25 cellular contexts compared by ENCODE assay signal in genomic region chr3:122700193-122700592, GRCh38.
"Had no signal": no experiment of that assay in that cellular context is flagged by ENCODE, and none has a peak within 500 bp of the region (broad histone marks: within the 10 kb centered on the region; RNA-seq: fewer than 3 reads in every experiment).

No MANE protein-coding gene starts in this region.

- DNase-seq: activated CD4-positive, alpha-beta T cell treated with anti-CD3 and anti-CD28 coated beads for 48 hours; activated CD4-positive, alpha-beta T cell treated with anti-CD3 and anti-CD28 coated beads, Interleukin-2, amount 50 U/mL, for 48 hours; activated naive CD4-positive, alpha-beta T cell treated with Interleukin-2 at 50 U/mL for 16 hours; activated naive CD8-positive, alpha-beta T cell treated with anti-CD3 and anti-CD28 coated beads, Interleukin-2, amount 10 ng/mL, durations not matched to agents 7 days and 5 days; activated T-cell treated with anti-CD3 and anti-CD28 coated beads, Interleukin-2, amount 50 U/mL, for 4 hours; amniotic stem cell; caudate nucleus; esophagus squamous epithelium; islet precursor cell; left cardiac atrium; left ventricle myocardium superior; mammary epithelial cell; midbrain; natural killer cell; stimulated activated CD4-positive, alpha-beta T cell treated with anti-CD3 and anti-CD28 coated beads, Interleukin-15, amount 100 ng/mL, for 24 hours; stimulated activated CD4-positive, alpha-beta T cell treated with anti-CD3 and anti-CD28 coated beads, Interleukin-2, amount 100 ng/mL, for 24 hours; stimulated activated naive CD8-positive, alpha-beta T cell treated with anti-CD3 and anti-CD28 coated beads, Interleukin-15, Interleukin-2, amounts not matched to agents 100 U/mL and 50 U/mL, for 24 hours; T-cell; testis; transverse colon had no signal

- H3K27ac Mint-ChIP-seq: dendritic cell treated with granulocyte-macrophage colony-stimulating factor and Interleukin-4, amounts not matched to agents 40 ng/mL and 50 ng/mL, for 4 days; T-cell had no signal

- H3K4me3 Mint-ChIP-seq: activated naive CD8-positive, alpha-beta T cell treated with anti-CD3 and anti-CD28 coated beads, Interleukin-2, amount 10 ng/mL, durations not matched to agents 7 days and 5 days; activated T-cell treated with anti-CD3 and anti-CD28 coated beads, Interleukin-2, amount 50 U/mL, for 4 hours; dendritic cell treated with granulocyte-macrophage colony-stimulating factor and Interleukin-4, amounts not matched to agents 40 ng/mL and 50 ng/mL, for 4 days; natural killer cell; T-cell had no signal

- H3K9me3 Mint-ChIP-seq: activated naive CD8-positive, alpha-beta T cell treated with anti-CD3 and anti-CD28 coated beads, Interleukin-2, amount 10 ng/mL, durations not matched to agents 7 days and 5 days; activated T-cell treated with anti-CD3 and anti-CD28 coated beads, Interleukin-2, amount 50 U/mL, for 4 hours; dendritic cell treated with granulocyte-macrophage colony-stimulating factor and Interleukin-4, amounts not matched to agents 40 ng/mL and 50 ng/mL, for 4 days; natural killer cell; T-cell had no signal

- H3K9me3 ChIP-seq: esophagus squamous epithelium, right atrium auricular region, testis, transverse colon had no signal

- FAIRE-seq: astrocyte, frontal cortex had no signal

- H3K27ac ChIP-seq: epithelial cell of prostate, esophagus squamous epithelium, right atrium auricular region, testis, transverse colon had no signal

- ATAC-seq: activated T-cell treated with anti-CD3 and anti-CD28 coated beads, Interleukin-2, amount 50 U/mL, for 4 hours; left cardiac atrium; left ventricle myocardium superior; natural killer cell; stimulated activated naive CD8-positive, alpha-beta T cell treated with anti-CD3 and anti-CD28 coated beads, Interleukin-15, Interleukin-2, amounts not matched to agents 100 U/mL and 50 U/mL, for 24 hours; T-cell had no signal

- H3K27me3 Mint-ChIP-seq: activated naive CD8-positive, alpha-beta T cell treated with anti-CD3 and anti-CD28 coated beads, Interleukin-2, amount 10 ng/mL, durations not matched to agents 7 days and 5 days; dendritic cell treated with granulocyte-macrophage colony-stimulating factor and Interleukin-4, amounts not matched to agents 40 ng/mL and 50 ng/mL, for 4 days; T-cell had no signal

- H3K4me1 ChIP-seq: right atrium auricular region, testis, transverse colon had no signal

- H3K27me3 ChIP-seq: esophagus squamous epithelium, right atrium auricular region, testis, transverse colon had no signal

- H3K4me3 ChIP-seq: esophagus squamous epithelium, right atrium auricular region, testis, transverse colon had no signal
